In the genomic region with DNA sequence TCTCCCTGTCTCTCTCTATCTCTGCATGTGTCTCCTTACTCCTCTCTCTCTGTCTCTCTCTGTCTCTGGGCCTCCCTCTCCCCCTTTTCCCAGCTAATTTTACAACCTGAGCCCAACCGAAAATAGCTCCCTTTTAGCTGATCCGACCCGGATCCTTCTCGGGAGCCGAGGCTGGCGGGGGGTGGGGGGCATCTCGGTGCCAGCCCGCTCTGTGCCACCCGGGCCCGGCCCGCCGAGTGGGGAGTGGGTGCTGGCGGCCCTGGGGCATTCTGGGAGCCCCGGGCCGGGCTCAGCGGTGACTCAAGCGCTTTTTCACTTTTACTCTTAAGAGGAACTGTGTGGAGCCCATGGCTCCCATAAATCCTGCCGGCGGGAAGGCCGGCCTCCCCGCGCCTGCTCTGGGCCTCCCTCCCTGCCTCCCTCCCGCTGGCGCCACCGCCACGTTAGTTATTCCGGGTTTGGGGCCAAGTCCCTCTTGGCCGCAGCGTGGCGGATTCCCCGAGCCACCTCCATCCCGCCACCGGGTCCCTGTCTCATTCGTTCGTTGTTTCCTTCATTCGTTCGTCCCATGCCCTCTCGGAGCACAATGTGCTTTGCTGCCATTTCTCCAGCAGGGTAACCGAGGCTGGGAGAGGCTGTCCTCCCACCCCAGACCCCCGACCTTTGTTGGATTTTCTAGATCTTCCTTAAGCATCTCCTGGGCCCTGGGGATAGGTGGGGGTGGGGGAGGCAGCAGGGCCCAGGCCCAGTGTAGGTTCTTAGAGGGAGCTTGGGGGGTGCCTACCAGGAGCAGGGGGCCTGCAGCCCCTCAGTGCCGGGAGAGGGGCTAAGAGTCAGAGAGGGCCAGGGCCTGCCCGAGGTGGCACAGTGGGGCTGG, we compare ENCODE assay signal across 8 cellular contexts. TPM values are rescaled to one million over a fixed set of nuclear protein-coding genes. Genes with fewer than 3 reads are reported as not detected.
DNase-seq lines count a peak whose midpoint lies in the region; ATAC-seq and TF ChIP-seq lines count a peak whose summit lies in the region.

No MANE protein-coding gene starts in this region.

- CTCF ChIA-PET in activated naive CD4-positive, alpha-beta T cell treated with anti-CD3 and anti-CD28 coated beads for 36 hours (lab: Charles Lee): no interaction called here

- DNase-seq in activated naive CD4-positive, alpha-beta T cell treated with anti-CD3 and anti-CD28 coated beads for 36 hours: peak; percentile 45
- no peak for DNase-seq in activated naive CD4-positive, alpha-beta T cell treated with anti-CD3 and anti-CD28 coated beads, Interleukin-2, amount 50 U/mL, for 16 hours
- DNase-seq in activated naive CD8-positive, alpha-beta T cell treated with anti-CD3 and anti-CD28 coated beads, Interleukin-2, amount 50 U/mL, for 24 hours: no peak
- DNase-seq in right cardiac atrium: peak; percentile 70 to 88 (median 85)
- DNase-seq in gastrocnemius medialis: peak; percentile 67 to 83
- DNase-seq in NCI-H774 (lab: John Stamatoyannopoulos, UW): no peak
- no peak for DNase-seq in cerebellar nuclear complex (lab: John Stamatoyannopoulos, UW)

- peaks cover 5% of the 10 kb centered on the region for H3K36me3 Mint-ChIP-seq in activated naive CD4-positive, alpha-beta T cell treated with anti-CD3 and anti-CD28 coated beads for 36 hours (ENCODE audit: low read depth)
- no peaks in the 10 kb centered on the region for H3K36me3 Mint-ChIP-seq in activated naive CD8-positive, alpha-beta T cell treated with anti-CD3 and anti-CD28 coated beads, Interleukin-2, amount 50 U/mL, for 24 hours (ENCODE audit: low read depth)

- H3K27ac Mint-ChIP-seq in activated naive CD4-positive, alpha-beta T cell treated with anti-CD3 and anti-CD28 coated beads for 36 hours: peak overlapping the region; percentile 37
- peak overlapping the region; percentile 73 for H3K27ac Mint-ChIP-seq in activated naive CD8-positive, alpha-beta T cell treated with anti-CD3 and anti-CD28 coated beads, Interleukin-2, amount 50 U/mL, for 24 hours

- H3K9me3 ChIP-seq in right cardiac atrium (ENCODE audit: control insufficient read depth, low read length): no peaks in the 10 kb centered on the region
- H3K9me3 ChIP-seq in gastrocnemius medialis: no peaks in the 10 kb centered on the region

- H3K4me3 ChIP-seq in right cardiac atrium (ENCODE audit: low read length) (peak overlapping the region; percentile 95), gastrocnemius medialis (peak overlapping the region; percentile 87 to 99 (median 96))

- H3K9me3 Mint-ChIP-seq in activated naive CD4-positive, alpha-beta T cell treated with anti-CD3 and anti-CD28 coated beads for 36 hours: no peaks in the 10 kb centered on the region
- H3K9me3 Mint-ChIP-seq in activated naive CD8-positive, alpha-beta T cell treated with anti-CD3 and anti-CD28 coated beads, Interleukin-2, amount 50 U/mL, for 24 hours: no peaks in the 10 kb centered on the region

- intact Hi-C loops in activated naive CD4-positive, alpha-beta T cell treated with anti-CD3 and anti-CD28 coated beads for 36 hours (cut with micrococcal nuclease): no loop called here
- intact Hi-C loops in right cardiac atrium (cut with DNase I): loop anchor here in 1 of 4 donors (10.0 kb wide), 1 partner anchor 55 kb away; no protein-coding TSS in a partner anchor
- intact Hi-C loops in gastrocnemius medialis (cut with DNase I; ENCODE audit: low total_unique reads): loop anchor here (2.0 to 10.0 kb wide), 2 partner anchors 13 to 1305 kb away; no protein-coding TSS in a partner anchor

- no peaks in the 10 kb centered on the region for H3K27me3 ChIP-seq in right cardiac atrium (ENCODE audit: control insufficient read depth, insufficient read depth)
- H3K27me3 ChIP-seq in gastrocnemius medialis: no peaks in the 10 kb centered on the region

- peak overlapping the region; percentile 93 for H3K27ac ChIP-seq in right cardiac atrium (ENCODE audit: low read length)
- H3K27ac ChIP-seq in gastrocnemius medialis: peak overlapping the region; percentile 98 to 100 (median 98)

- H3K4me3 Mint-ChIP-seq in activated naive CD4-positive, alpha-beta T cell treated with anti-CD3 and anti-CD28 coated beads for 36 hours: peak overlapping the region; percentile 51
- peak overlapping the region; percentile 49 for H3K4me3 Mint-ChIP-seq in activated naive CD8-positive, alpha-beta T cell treated with anti-CD3 and anti-CD28 coated beads, Interleukin-2, amount 50 U/mL, for 24 hours

- in situ Hi-C loops in gastrocnemius medialis (cut with MboI; ENCODE audit: low sequenced_read_pairs in 4 of 4): loop anchor here in 2 of 4 donors (10.0 kb wide), 1 partner anchor 55 kb away; no protein-coding TSS in a partner anchor

- peak in 1 of 5 experiments; percentile 13 for TF ChIP-seq CTCF in gastrocnemius medialis (IDR thresholded peaks at IDR 0.05 in 4 of 5, conservative IDR thresholded peaks at IDR 0.05 in 1 of 5)

- no peaks in the 10 kb centered on the region for H3K36me3 ChIP-seq in gastrocnemius medialis

- no peaks in the 10 kb centered on the region for H3K27me3 Mint-ChIP-seq in activated naive CD4-positive, alpha-beta T cell treated with anti-CD3 and anti-CD28 coated beads for 36 hours (ENCODE audit: low read depth)
- peaks cover 4% of the 10 kb centered on the region for H3K27me3 Mint-ChIP-seq in activated naive CD8-positive, alpha-beta T cell treated with anti-CD3 and anti-CD28 coated beads, Interleukin-2, amount 50 U/mL, for 24 hours

- peaks cover 38% of the 10 kb centered on the region for H3K4me1 Mint-ChIP-seq in activated naive CD4-positive, alpha-beta T cell treated with anti-CD3 and anti-CD28 coated beads for 36 hours (ENCODE audit: low read depth)
- H3K4me1 Mint-ChIP-seq in activated naive CD8-positive, alpha-beta T cell treated with anti-CD3 and anti-CD28 coated beads, Interleukin-2, amount 50 U/mL, for 24 hours: peaks cover 41% of the 10 kb centered on the region

- no peak for ATAC-seq in activated naive CD8-positive, alpha-beta T cell treated with anti-CD3 and anti-CD28 coated beads, Interleukin-2, amount 50 U/mL, for 24 hours
- peak; percentile 13 to 45 for ATAC-seq in right cardiac atrium
- ATAC-seq in gastrocnemius medialis: peak; percentile 5 to 18
- no peak for ATAC-seq in HG03469 (IDR thresholded peaks at IDR 0.05; ENCODE audit: unreplicated experiment)

- peaks cover 2% of the 10 kb centered on the region for H3K4me1 ChIP-seq in right cardiac atrium (ENCODE audit: control insufficient read depth, insufficient read depth, low read length)
- peaks cover 44 to 57% of the 10 kb centered on the region in 2 donors for H3K4me1 ChIP-seq in gastrocnemius medialis

- peak; percentile 85 to 93 for TF ChIP-seq POLR2A in gastrocnemius medialis (IDR thresholded peaks at IDR 0.05)

- 23% methylated on average over 42 of the region's 42 CpGs for WGBS in right cardiac atrium

RNA-seq across cellular contexts. Expression of gene NFIC, which starts 3.2 kb away (rescaled TPM):
- 10 to 100 TPM; 11.9 to 12.8 TPM for total RNA-seq in activated naive CD4-positive, alpha-beta T cell treated with anti-CD3 and anti-CD28 coated beads for 36 hours
- total RNA-seq in right cardiac atrium (100 to 1,000 TPM; 175 to 223 (median 188) TPM), gastrocnemius medialis (100 to 1,000 TPM in 3 of 4 donors, 10 to 100 TPM in 1; 90.2 to 403 (median 348) TPM)
- 186 TPM for polyA plus RNA-seq in right cardiac atrium

Comparison
In these comparisons a context has a peak if more than half of its experiments do, and no peak if none do; other contexts are left out.
1. DNase-seq: peak in activated naive CD4-positive, alpha-beta T cell treated with anti-CD3 and anti-CD28 coated beads for 36 hours (single experiment), right cardiac atrium (3 of 3) and gastrocnemius medialis (2 of 2); none in activated naive CD4-positive, alpha-beta T cell treated with anti-CD3 and anti-CD28 coated beads, Interleukin-2, amount 50 U/mL, for 16 hours (single experiment), activated naive CD8-positive, alpha-beta T cell treated with anti-CD3 and anti-CD28 coated beads, Interleukin-2, amount 50 U/mL, for 24 hours (single experiment), NCI-H774 (single experiment) and cerebellar nuclear complex (0 of 2).
2. ATAC-seq: peak in right cardiac atrium (2 of 2) and gastrocnemius medialis (2 of 2); none in activated naive CD8-positive, alpha-beta T cell treated with anti-CD3 and anti-CD28 coated beads, Interleukin-2, amount 50 U/mL, for 24 hours (single experiment) and HG03469 (single experiment).
3. RNA of gene NFIC, which starts 3.2 kb away (total RNA-seq): 90.2 to 403 TPM in gastrocnemius medialis and 175 to 223 TPM in right cardiac atrium; 11.9 to 12.8 TPM in activated naive CD4-positive, alpha-beta T cell treated with anti-CD3 and anti-CD28 coated beads for 36 hours; every median in the first group is over 4 times any median in the second.